18 cellular contexts compared by ENCODE assay signal in genomic region chr9:81611664-81612063, GRCh38.
A peak's percentile ranks its signal among the peaks of the same experiment; 100 is the strongest.
DNase-seq lines count a peak whose midpoint lies in the region; ATAC-seq and TF ChIP-seq lines count a peak whose summit lies in the region.
"Had no signal": no experiment of that assay in that cellular context is flagged by ENCODE, and none has a peak within 500 bp of the region (broad histone marks: within the 10 kb centered on the region; RNA-seq: fewer than 3 reads in every experiment).

No MANE protein-coding gene starts in this region.

- no peak overlapping the region for H2AFZ ChIP-seq in GM23338

- H3K9ac ChIP-seq in skeletal muscle tissue (ENCODE audit: low read depth in 1 of 3, low read length in 3 of 3) = no peak overlapping the region

- H3K4me1 ChIP-seq in GM23338 (ENCODE audit: insufficient read depth) = no peaks in the 10 kb centered on the region
- H3K4me1 ChIP-seq in skeletal muscle tissue (ENCODE audit: control insufficient read depth in 3 of 3, insufficient read depth in 3 of 3, low read length in 3 of 3) = peaks cover 12 to 31% (median 18%) of the 10 kb centered on the region in 3 donors

- ATAC-seq in GM23338 (no peak), GM18907 (IDR thresholded peaks at IDR 0.05; ENCODE audit: unreplicated experiment) (no peak), HG03175 (IDR thresholded peaks at IDR 0.05; ENCODE audit: unreplicated experiment) (no peak)
- ATAC-seq: K562 had no signal

- peaks cover 10% of the 10 kb centered on the region for H4K20me1 ChIP-seq in GM23338 (replicated peaks; ENCODE audit: insufficient read depth)

- peaks cover 37% of the 10 kb centered on the region; the same call in 1 of the 2 replicates for H3K79me2 ChIP-seq in GM23338 (replicated peaks; ENCODE audit: insufficient read depth)

- H3K27ac Mint-ChIP-seq in GM23338 (0 out of 2 replicates have a peak overlapping the region, but pooled peaks have one; percentile 38), glutamatergic neuron (ENCODE audit: unreplicated experiment) (peak overlapping the region; percentile 8), neural crest cell (ENCODE audit: unreplicated experiment) (peak overlapping the region; percentile 2)
- H3K27ac Mint-ChIP-seq: CD4-positive, CD25-positive, alpha-beta regulatory T cell had no signal

- H3K4me1 Mint-ChIP-seq in GM23338 (no peaks in the 10 kb centered on the region), glutamatergic neuron (ENCODE audit: low read depth, unreplicated experiment) (peaks cover 38% of the 10 kb centered on the region), neural crest cell (peaks cover 29% of the 10 kb centered on the region)
- H3K4me1 Mint-ChIP-seq: CD4-positive, CD25-positive, alpha-beta regulatory T cell had no signal

- peaks cover 3% of the 10 kb centered on the region for H3K27me3 Mint-ChIP-seq in GM23338 (ENCODE audit: insufficient read depth, low read depth, poor library complexity)
- peaks cover 14% of the 10 kb centered on the region for H3K27me3 Mint-ChIP-seq in glutamatergic neuron (ENCODE audit: unreplicated experiment)
- H3K27me3 Mint-ChIP-seq in neural crest cell (ENCODE audit: low read depth) = no peaks in the 10 kb centered on the region
- H3K27me3 Mint-ChIP-seq: CD4-positive, CD25-positive, alpha-beta regulatory T cell had no signal

- TF ChIP-seq CTCF in GM23338 (conservative IDR thresholded peaks at IDR 0.05; ENCODE audit: low read depth in 2 of 2) (no peak), glutamatergic neuron (IDR thresholded peaks at IDR 0.05; ENCODE audit: partially characterized antibody, unreplicated experiment) (no peak), neural crest cell (conservative IDR thresholded peaks at IDR 0.05) (no peak)

- no peaks in the 10 kb centered on the region for H3F3A ChIP-seq in GM23338 (replicated peaks; ENCODE audit: low read depth)

- peaks cover 42% of the 10 kb centered on the region for H3K36me3 ChIP-seq in GM23338 (ENCODE audit: insufficient read depth)
- peaks cover 9 to 32% (median 24%) of the 10 kb centered on the region in 3 donors for H3K36me3 ChIP-seq in skeletal muscle tissue (ENCODE audit: control insufficient read depth in 3 of 3, insufficient read depth in 3 of 3, low read length in 3 of 3)
- H3K36me3 ChIP-seq: MG63 had no signal

- H3K9me3 Mint-ChIP-seq in GM23338 (no peaks in the 10 kb centered on the region), glutamatergic neuron (ENCODE audit: unreplicated experiment) (peaks cover 13% of the 10 kb centered on the region), neural crest cell (no peaks in the 10 kb centered on the region)

- no peaks in the 10 kb centered on the region for H3K9me3 ChIP-seq in skeletal muscle tissue (ENCODE audit: control insufficient read depth in 3 of 3, low read length in 3 of 3)
- H3K9me3 ChIP-seq: MG63 had no signal

- H3K36me3 Mint-ChIP-seq in GM23338 (ENCODE audit: low read depth) (peaks cover 98% of the 10 kb centered on the region), glutamatergic neuron (ENCODE audit: unreplicated experiment) (peaks cover 8% of the 10 kb centered on the region), neural crest cell (ENCODE audit: low read depth) (peaks cover 33% of the 10 kb centered on the region)
- H3K36me3 Mint-ChIP-seq: CD4-positive, CD25-positive, alpha-beta regulatory T cell had no signal

- H3K27ac ChIP-seq in GM23338 (ENCODE audit: low read depth) (no peak overlapping the region), skeletal muscle tissue (ENCODE audit: low read depth, low read length) (peak overlapping the region; percentile 32)

- no peak overlapping the region for H3K4me3 ChIP-seq in GM23338
- H3K4me3 ChIP-seq in skeletal muscle tissue (ENCODE audit: low read length in 3 of 3) = no peak overlapping the region
- H3K4me3 ChIP-seq: K562, MG63 had no signal

- no peaks in the 10 kb centered on the region for H3K9me2 ChIP-seq in GM23338 (ENCODE audit: insufficient read depth)

- H3K4me2 ChIP-seq in GM23338 = no peak overlapping the region

- H3K4me3 Mint-ChIP-seq in GM23338 (no peak overlapping the region), glutamatergic neuron (ENCODE audit: unreplicated experiment) (peak overlapping the region; percentile 10), neural crest cell (no peak overlapping the region)
- H3K4me3 Mint-ChIP-seq: CD4-positive, CD25-positive, alpha-beta regulatory T cell had no signal

- no peaks in the 10 kb centered on the region for H3K27me3 ChIP-seq in GM23338 (ENCODE audit: insufficient read depth)
- no peaks in the 10 kb centered on the region for H3K27me3 ChIP-seq in skeletal muscle tissue (ENCODE audit: control insufficient read depth in 3 of 3, insufficient read depth in 3 of 3, low read length in 3 of 3)
- H3K27me3 ChIP-seq: MG63 had no signal

- no peak for DNase-seq in GM23338 (ENCODE audit: low spot score)
- DNase-seq in glutamatergic neuron = no peak
- no peak for DNase-seq in neural crest cell (ENCODE audit: low read depth, low spot score)
- DNase-seq in AG08395 (ENCODE audit: low spot score) = no peak
- DNase-seq in SIG-M5 (lab: John Stamatoyannopoulos, UW) = no peak
- DNase-seq: CD4-positive, CD25-positive, alpha-beta regulatory T cell; COR-L47; DMS79; MG63; NCI-H1417; NCI-H1694 treated with DMSO at 0.1 percent for 48 hours; NCI-H2081 treated with DMSO at 0.1 percent for 48 hours; NCI-H526; OCI-M1 had no signal

TF ChIP-seq in GM23338, 12 proteins besides CTCF, POLR2A, EP300 and RAD21:
- TF ChIP-seq EZH2phosphoT487 (IDR thresholded peaks at IDR 0.05; ENCODE audit: unreplicated experiment) (no peak), POLR2AphosphoS5 (IDR thresholded peaks at IDR 0.05; ENCODE audit: low read depth) (no peak), STAT1 (IDR thresholded peaks at IDR 0.05; ENCODE audit: unreplicated experiment) (no peak), ZNF114 (CRISPR knock-in tag; IDR thresholded peaks at IDR 0.05) (no peak), JUNB (IDR thresholded peaks at IDR 0.05; ENCODE audit: unreplicated experiment) (no peak)
- TF ChIP-seq, protein P1, sequence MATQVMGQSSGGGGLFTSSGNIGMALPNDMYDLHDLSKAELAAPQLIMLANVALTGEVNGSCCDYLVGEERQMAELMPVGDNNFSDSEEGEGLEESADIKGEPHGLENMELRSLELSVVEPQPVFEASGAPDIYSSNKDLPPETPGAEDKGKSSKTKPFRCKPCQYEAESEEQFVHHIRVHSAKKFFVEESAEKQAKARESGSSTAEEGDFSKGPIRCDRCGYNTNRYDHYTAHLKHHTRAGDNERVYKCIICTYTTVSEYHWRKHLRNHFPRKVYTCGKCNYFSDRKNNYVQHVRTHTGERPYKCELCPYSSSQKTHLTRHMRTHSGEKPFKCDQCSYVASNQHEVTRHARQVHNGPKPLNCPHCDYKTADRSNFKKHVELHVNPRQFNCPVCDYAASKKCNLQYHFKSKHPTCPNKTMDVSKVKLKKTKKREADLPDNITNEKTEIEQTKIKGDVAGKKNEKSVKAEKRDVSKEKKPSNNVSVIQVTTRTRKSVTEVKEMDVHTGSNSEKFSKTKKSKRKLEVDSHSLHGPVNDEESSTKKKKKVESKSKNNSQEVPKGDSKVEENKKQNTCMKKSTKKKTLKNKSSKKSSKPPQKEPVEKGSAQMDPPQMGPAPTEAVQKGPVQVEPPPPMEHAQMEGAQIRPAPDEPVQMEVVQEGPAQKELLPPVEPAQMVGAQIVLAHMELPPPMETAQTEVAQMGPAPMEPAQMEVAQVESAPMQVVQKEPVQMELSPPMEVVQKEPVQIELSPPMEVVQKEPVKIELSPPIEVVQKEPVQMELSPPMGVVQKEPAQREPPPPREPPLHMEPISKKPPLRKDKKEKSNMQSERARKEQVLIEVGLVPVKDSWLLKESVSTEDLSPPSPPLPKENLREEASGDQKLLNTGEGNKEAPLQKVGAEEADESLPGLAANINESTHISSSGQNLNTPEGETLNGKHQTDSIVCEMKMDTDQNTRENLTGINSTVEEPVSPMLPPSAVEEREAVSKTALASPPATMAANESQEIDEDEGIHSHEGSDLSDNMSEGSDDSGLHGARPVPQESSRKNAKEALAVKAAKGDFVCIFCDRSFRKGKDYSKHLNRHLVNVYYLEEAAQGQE (IDR thresholded peaks at IDR 0.05; ENCODE audit: unreplicated experiment) = no peak
